ENCODE assay signal across 21 cellular contexts in the genomic region with DNA sequence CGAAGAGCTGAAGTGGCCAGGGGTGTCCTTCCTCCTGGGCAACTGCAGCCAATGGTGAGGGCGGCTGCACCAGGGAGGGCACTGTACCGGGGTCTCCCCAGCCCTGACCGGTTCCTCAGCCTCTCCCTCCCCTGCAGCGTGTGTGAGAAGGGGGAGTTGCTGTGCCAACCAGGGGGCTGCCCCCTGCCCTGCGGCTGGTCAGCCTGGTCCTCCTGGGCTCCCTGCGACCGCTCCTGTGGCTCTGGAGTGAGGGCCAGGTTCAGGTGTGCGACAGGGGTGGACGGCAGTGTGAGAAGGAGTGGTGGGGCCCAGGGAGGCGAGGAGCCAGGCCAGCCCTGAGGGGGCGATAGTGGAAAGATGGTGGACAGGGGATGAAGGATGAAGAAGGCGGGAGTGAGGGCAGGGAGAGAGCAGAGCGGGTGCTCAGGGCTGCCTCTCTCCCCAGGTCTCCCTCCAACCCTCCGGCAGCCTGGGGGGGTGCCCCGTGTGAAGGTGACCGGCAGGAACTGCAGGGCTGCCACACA. TPM values are rescaled to one million over a fixed set of nuclear protein-coding genes. Genes with fewer than 3 reads are reported as not detected.
DNase-seq lines count a peak whose midpoint lies in the region; ATAC-seq, FAIRE-seq and TF ChIP-seq lines count a peak whose summit lies in the region.
"Had no signal": no experiment of that assay in that cellular context is flagged by ENCODE, and none has a peak within 500 bp of the region (broad histone marks: within the 10 kb centered on the region; RNA-seq: fewer than 3 reads in every experiment).

No MANE protein-coding gene starts in this region.

- H3F3A ChIP-seq in SK-N-SH (replicated peaks; ENCODE audit: insufficient read depth) = no peaks in the 10 kb centered on the region

- no peaks in the 10 kb centered on the region for H3K79me2 ChIP-seq in SK-N-SH (ENCODE audit: insufficient read depth)
- H3K79me2 ChIP-seq in H1 (ENCODE audit: control insufficient read depth in 1 of 2, insufficient read depth in 2 of 2, low read length in 2 of 2) = no peaks in the 10 kb centered on the region

- intact Hi-C loops in Panc1 (cut with micrococcal nuclease; ENCODE audit: unreplicated experiment) = no loop called here

- H3K4me3 ChIP-seq in SK-N-SH (ENCODE audit: low read depth in 2 of 2, low read length in 1 of 2) (no peak overlapping the region), Panc1 (ENCODE audit: low read depth in 2 of 2, low read length in 2 of 2) (no peak overlapping the region), H1 (ENCODE audit: extremely low read depth in 1 of 4, insufficient read depth in 2 of 4, low read depth in 3 of 4, low read length in 4 of 4) (no peak overlapping the region)
- H3K4me3 ChIP-seq: A549, GM23248 had no signal

- H2BK12ac ChIP-seq in H1 (ENCODE audit: low read depth, low read length) = no peak overlapping the region

- no peak overlapping the region for H4K5ac ChIP-seq in H1 (ENCODE audit: insufficient read length, low read depth, low read length)

- H3K4me2 ChIP-seq in SK-N-SH (no peak overlapping the region), H1 (ENCODE audit: insufficient read depth in 1 of 2, low read depth in 2 of 2, low read length in 2 of 2) (no peak overlapping the region)
- H3K4me2 ChIP-seq: A549 had no signal

- no peaks in the 10 kb centered on the region; a peak in 1 of 4 replicates for H3K4me1 ChIP-seq in SK-N-SH (ENCODE audit: control insufficient read depth in 1 of 2, insufficient read depth in 2 of 2, low read depth in 1 of 2, low read length in 1 of 2)
- no peaks in the 10 kb centered on the region for H3K4me1 ChIP-seq in Panc1 (ENCODE audit: control insufficient read depth, insufficient read depth, low read length)
- peaks cover 0 to 7% (median 5%) of the 10 kb centered on the region in 4 experiments; a peak in 6 of 7 replicates for H3K4me1 ChIP-seq in H1 (replicated peaks in 1 of 4; ENCODE audit: control insufficient read depth in 3 of 4, insufficient read depth in 4 of 4, low read length in 3 of 4)
- H3K4me1 ChIP-seq: A549, Caco-2 had no signal

- no peak for TF ChIP-seq RAD21 in SK-N-SH (IDR thresholded peaks at IDR 0.05; ENCODE audit: low read length)
- TF ChIP-seq RAD21 in H1 (IDR thresholded peaks at IDR 0.05 in 1 of 2, conservative IDR thresholded peaks at IDR 0.05 in 1 of 2; ENCODE audit: low read depth in 2 of 2, low read length in 2 of 2) = no peak

- ATAC-seq in SK-N-SH treated with all-trans-retinoic acid at 6 μM for 48 hours (peak; percentile 5; the same call in 1 of the 3 replicates), Panc1 (0 out of 2 replicates have a peak, but pooled peaks have one; percentile 6)
- ATAC-seq: A549 had no signal

- peak overlapping the region; percentile 84 for H4K8ac ChIP-seq in H1 (ENCODE audit: extremely low read depth, insufficient read depth, low read length)

- DNase-seq in SK-N-SH = no peak
- no peak for DNase-seq in Panc1 (ENCODE audit: low read depth, low spot score)
- peak in 1 of 2 experiments; percentile 63 for DNase-seq in H1 (ENCODE audit: low read depth in 1 of 2, low spot score in 2 of 2)
- no peak for DNase-seq in NCI-H526 treated with DMSO at 0.1 percent for 48 hours (lab: John Stamatoyannopoulos, UW)
- DNase-seq in frontal cortex (ENCODE audit: low spot score in 2 of 2) = no peak
- no peak for DNase-seq in NCI-H1436 treated with DMSO at 0.1 percent for 48 hours (lab: John Stamatoyannopoulos, UW)
- DNase-seq: AML-193; Caco-2; CD4-positive, alpha-beta T cell; DMS153; DMS79; GDM1; GM23248; H9 had no signal

- no peak overlapping the region for H3K14ac ChIP-seq in H1 (ENCODE audit: insufficient read length)

- POLR2A ChIA-PET in SK-N-SH (lab: Yijun Ruan, JAX) (no interaction called here), Panc1 (lab: Charles Lee) (no interaction called here), H1 (lab: Charles Lee; ENCODE audit: partially characterized antibody) (no interaction called here)

- H2AFZ ChIP-seq in SK-N-SH (ENCODE audit: low read depth) (no peak overlapping the region), H1 (ENCODE audit: low read length) (no peak overlapping the region; the same call in 1 of the 2 replicates)
- H2AFZ ChIP-seq: GM23248 had no signal

- TF ChIP-seq EP300 in SK-N-SH (IDR thresholded peaks at IDR 0.05; ENCODE audit: borderline replicate concordance in 1 of 2, low read depth in 1 of 2, low read length in 1 of 2) = no peak
- no peak for TF ChIP-seq EP300 in H1 (IDR thresholded peaks at IDR 0.05; ENCODE audit: borderline replicate concordance in 1 of 2, low read depth in 2 of 2, low read length in 2 of 2)

- no peak for TF ChIP-seq POLR2A in H1 (IDR thresholded peaks at IDR 0.05; ENCODE audit: control extremely low read depth in 1 of 2, low read depth in 2 of 2, low read length in 2 of 2)

- no peaks in the 10 kb centered on the region for H3K36me3 ChIP-seq in SK-N-SH (replicated peaks in 1 of 2; ENCODE audit: control insufficient read depth in 1 of 2, insufficient read depth in 2 of 2, low read length in 1 of 2)
- H3K36me3 ChIP-seq in Panc1 (ENCODE audit: control insufficient read depth, insufficient read depth, low read length) = no peaks in the 10 kb centered on the region
- H3K36me3 ChIP-seq in H1 (ENCODE audit: control insufficient read depth in 2 of 4, insufficient read depth in 4 of 4, low read length in 3 of 4) = no peaks in the 10 kb centered on the region

- no TSS peak for BruUV-seq in Panc1 (replicated peaks; lab: Mats Ljungman, UMichigan)

- H3K9me2 ChIP-seq in SK-N-SH = no peaks in the 10 kb centered on the region

- WGBS in SK-N-SH (ENCODE audit: low lambda C conversion rate) = 69% methylated on average over 12 of the region's 17 CpGs
- WGBS in H1 (ENCODE audit: extremely low coverage in 1 of 2, insufficient coverage in 1 of 2, insufficient read length in 1 of 2, insufficient replicate concordance in 2 of 2, low coverage in 1 of 2, low lambda C conversion rate in 2 of 2, missing lambda C conversion rate in 1 of 2), 2 experiments = 71% methylated on average over 13 of the region's 17 CpGs; no CpG with 5 or more reads in 1 of the 2 experiments

- no peak overlapping the region for H2BK5ac ChIP-seq in H1 (ENCODE audit: low read depth, low read length)

- TF ChIP-seq CTCF in SK-N-SH (IDR thresholded peaks at IDR 0.05) (no peak), Panc1 (IDR thresholded peaks at IDR 0.05) (0 out of 2 replicates have a peak, but pooled peaks have one; percentile 19), H1 (IDR thresholded peaks at IDR 0.05; ENCODE audit: control extremely low read depth in 1 of 3, insufficient read depth in 1 of 3, low read depth in 1 of 3, low read length in 3 of 3) (peak in 2 of 3 experiments; percentile 27 to 35; a peak in 2 of 4 replicates)

- H3K9ac ChIP-seq in SK-N-SH = no peak overlapping the region
- H3K9ac ChIP-seq in H1 (replicated peaks in 1 of 4; ENCODE audit: extremely low read depth in 1 of 4, low read depth in 3 of 4, low read length in 3 of 4) = no peak overlapping the region; a peak in 1 of 7 replicates
- H3K9ac ChIP-seq: GM23248 had no signal

- H2BK15ac ChIP-seq in H1 (ENCODE audit: low read length) = no peak overlapping the region

- H3K23ac ChIP-seq in H1 (ENCODE audit: insufficient read length) = no peak overlapping the region

- peaks cover 22% of the 10 kb centered on the region for H3K27me3 ChIP-seq in SK-N-SH (ENCODE audit: insufficient read depth)
- no peaks in the 10 kb centered on the region for H3K27me3 ChIP-seq in Panc1 (ENCODE audit: control insufficient read depth, insufficient read depth, low read length)
- no peaks in the 10 kb centered on the region for H3K27me3 ChIP-seq in H1 (replicated peaks in 1 of 4; ENCODE audit: control insufficient read depth in 3 of 4, extremely low read depth in 1 of 4, insufficient read depth in 3 of 4, low read length in 3 of 4)

- H3K9me3 ChIP-seq in SK-N-SH (no peaks in the 10 kb centered on the region), Panc1 (ENCODE audit: control insufficient read depth, insufficient read depth, low read depth, low read length) (no peaks in the 10 kb centered on the region), H1 (ENCODE audit: insufficient read depth in 2 of 2, low read depth in 1 of 2, low read length in 1 of 2) (no peaks in the 10 kb centered on the region)
- H3K9me3 ChIP-seq: A549, Caco-2 had no signal

- H4K20me1 ChIP-seq in SK-N-SH (ENCODE audit: insufficient read depth) = no peaks in the 10 kb centered on the region
- H4K20me1 ChIP-seq in H1 (replicated peaks in 1 of 2; ENCODE audit: control insufficient read depth in 1 of 2, insufficient read depth in 2 of 2, low read length in 2 of 2) = peaks cover 0 to 2% of the 10 kb centered on the region in 2 experiments

- H3K79me1 ChIP-seq in H1 (ENCODE audit: low read depth, low read length) = no peaks in the 10 kb centered on the region

- no peak overlapping the region for H2BK20ac ChIP-seq in H1 (ENCODE audit: low read length)

- H3K23me2 ChIP-seq in H1 (ENCODE audit: low read depth, low read length) = peaks cover 9% of the 10 kb centered on the region; the same call in 1 of the 2 replicates

- H3K4ac ChIP-seq in H1 (replicated peaks; ENCODE audit: insufficient read length, low read depth, low read length) = no peak overlapping the region

- no peak overlapping the region for H2AK5ac ChIP-seq in H1 (ENCODE audit: low read depth, low read length)

- CTCF ChIA-PET in SK-N-SH (lab: Yijun Ruan, JAX) (interaction anchor here (5.0 kb wide), 1 partner anchor 14 kb away, joined by 59 read pairs; no protein-coding TSS in a partner anchor), Panc1 (lab: Charles Lee) (no interaction called here), H1 (lab: Charles Lee; ENCODE audit: partially characterized antibody) (interaction anchor here (1.1 to 10.3 kb wide), 6 partner anchors 9 to 46 kb away, joined by 3 to 107 read pairs (median 28); no protein-coding TSS in a partner anchor)

- FAIRE-seq in H1 (lab: Jason Lieb, UNC) (no peak), frontal cortex (lab: Jason Lieb, UNC) (no peak)
- FAIRE-seq: A549, D721Med, GM12892, GM18507 had no signal

- H3K27ac ChIP-seq in SK-N-SH (ENCODE audit: low read depth in 2 of 2, low read length in 1 of 2) = no peak overlapping the region
- H3K27ac ChIP-seq in Panc1 (ENCODE audit: low read length) = no peak overlapping the region
- H3K27ac ChIP-seq in H1 (ENCODE audit: low read depth, low read length) = no peak overlapping the region; the same call in 1 of the 2 replicates
- H3K27ac ChIP-seq: 22Rv1, A549, C4-2B, GM23248 had no signal

- in situ Hi-C loops in Panc1 (cut with HindIII; ENCODE audit: low pct_unique_long_range_greater_than_20kb, low sequenced_read_pairs) = no loop called here

- H3K56ac ChIP-seq in H1 (replicated peaks; ENCODE audit: insufficient read length, low read depth, low read length) = no peak overlapping the region

- H3K18ac ChIP-seq in H1 (ENCODE audit: extremely low read depth, low read length) = no peak overlapping the region; the same call in 1 of the 2 replicates

- no peak overlapping the region for H2BK120ac ChIP-seq in H1 (replicated peaks; ENCODE audit: low read depth, low read length)

- no peak overlapping the region for H4K91ac ChIP-seq in H1 (replicated peaks; ENCODE audit: insufficient read length, low read length)

RNA-seq across cellular contexts. Expression of a gene that starts 30.2 kb away (rescaled TPM):
- polyA plus RNA-seq in SK-N-SH (2012; rRNA removed) (2.6 and 4.1 TPM in 2 replicates), H1 (2011; rRNA removed) (0.51 and 0.89 TPM in 2 replicates)
- 2.1 and 3.1 TPM in 2 replicates for polyA plus RNA-seq in SK-N-SH (2012; cell fraction: cytosol; rRNA removed)
- polyA plus RNA-seq in SK-N-SH (2012; cell fraction: nucleus; rRNA removed) = 10.0 and 12.6 TPM in 2 replicates
- total RNA-seq in Panc1 (2021; ENCODE audit: unreplicated experiment) (18.1 TPM), frontal cortex (1.6 TPM)
- 37.3 TPM for polyA plus RNA-seq in Panc1 (2012; ENCODE audit: insufficient read length)
- total RNA-seq in H1 (2021; fragmentation: NEBNext Ultra II Directional; extraction: Animal tissue kit (Norgen Biotek cat#: 25700)) = 0.40 and 0.50 TPM in 2 replicates
- 0.44 TPM for polyA plus RNA-seq in H1 (2011; cell fraction: cytosol; rRNA removed)
- polyA plus RNA-seq in H1 (2011; cell fraction: nucleus; rRNA removed) = 1.7 TPM
- polyA plus RNA-seq in H1 (2012, experiment 1 of 2) = 0.36 to 0.89 TPM (median 0.75 TPM) in 4 replicates
- 0.35 TPM for polyA plus RNA-seq in H1 (2012, experiment 2 of 2)
- polyA plus RNA-seq in H1 (2013, experiment 1 of 2) = 0.20 TPM
- polyA plus RNA-seq in H1 (2013, experiment 2 of 2) = 0.13 TPM
- 0.05 and 0.13 TPM in 2 replicates for polyA minus RNA-seq in H1 (2011; rRNA and poly(A)+ RNA removed)
- not detected for polyA minus RNA-seq in H1 (2011; cell fraction: cytosol; rRNA and poly(A)+ RNA removed)
- polyA minus RNA-seq in H1 (2011; cell fraction: nucleus; rRNA and poly(A)+ RNA removed) = 0.70 TPM
- total RNA-seq: GM23248 had no signal
- polyA plus RNA-seq: GM23248 had no signal

RNA-seq across cellular contexts. Expression of a gene that starts 34.6 kb away (rescaled TPM):
- 17.3 and 24.3 TPM in 2 replicates for polyA plus RNA-seq in SK-N-SH (2012; rRNA removed)
- polyA plus RNA-seq in SK-N-SH (2012; cell fraction: cytosol; rRNA removed) = 5.9 and 9.1 TPM in 2 replicates
- 95.3 and 96.2 TPM in 2 replicates for polyA plus RNA-seq in SK-N-SH (2012; cell fraction: nucleus; rRNA removed)
- total RNA-seq in Panc1 (2021; ENCODE audit: unreplicated experiment) = 6.8 TPM
- 9.2 TPM for polyA plus RNA-seq in Panc1 (2012; ENCODE audit: insufficient read length)
- 2.5 and 3.9 TPM in 2 replicates for total RNA-seq in H1 (2021; fragmentation: NEBNext Ultra II Directional; extraction: Animal tissue kit (Norgen Biotek cat#: 25700))
- 1.8 and 2.8 TPM in 2 replicates for polyA plus RNA-seq in H1 (2011; rRNA removed)
- polyA plus RNA-seq in H1 (2011; cell fraction: cytosol; rRNA removed) = 2.4 TPM
- 9.0 TPM for polyA plus RNA-seq in H1 (2011; cell fraction: nucleus; rRNA removed)
- polyA plus RNA-seq in H1 (2012, experiment 1 of 2) = 1.8 to 3.1 TPM (median 2.4 TPM) in 4 replicates
- polyA plus RNA-seq in H1 (2012, experiment 2 of 2) = 0.62 TPM
- polyA plus RNA-seq in H1 (2013, experiment 1 of 2) = 1.1 TPM
- polyA plus RNA-seq in H1 (2013, experiment 2 of 2) = 1.2 TPM
- polyA minus RNA-seq in H1 (2011; rRNA and poly(A)+ RNA removed) = 4.0 and 5.4 TPM in 2 replicates
- 1.5 TPM for polyA minus RNA-seq in H1 (2011; cell fraction: cytosol; rRNA and poly(A)+ RNA removed)
- polyA minus RNA-seq in H1 (2011; cell fraction: nucleus; rRNA and poly(A)+ RNA removed) = 8.9 TPM
- total RNA-seq in frontal cortex = 5.7 TPM
